ENCODE assay signal across 40 cellular contexts in genomic region chr1:217224201-217224600, GRCh38.
"Had no signal": no experiment of that assay in that cellular context is flagged by ENCODE, and none has a peak within 500 bp of the region (broad histone marks: within the 10 kb centered on the region; RNA-seq: fewer than 3 reads in every experiment).

No MANE protein-coding gene starts in this region.

- H3K36me3 ChIP-seq: adrenal gland, ascending aorta, brain microvascular endothelial cell, breast epithelium, cardiac muscle cell had no signal

- H3K4me3 ChIP-seq: adrenal gland, ascending aorta, body of pancreas, breast epithelium, cardiac muscle cell had no signal

- H3K27ac ChIP-seq: adrenal gland, ascending aorta, body of pancreas, brain microvascular endothelial cell, breast epithelium, cardiac muscle cell had no signal

- H3K4me1 Mint-ChIP-seq: activated naive CD4-positive, alpha-beta T cell treated with anti-CD3 and anti-CD28 coated beads, Interleukin-2, amount 10 ng/mL, durations not matched to agents 7 days and 5 days; activated naive CD4-positive, alpha-beta T cell treated with anti-CD3 and anti-CD28 coated beads, Interleukin-2, amount 50 U/mL, for 24 hours; activated naive CD8-positive, alpha-beta T cell treated with anti-CD3 and anti-CD28 coated beads for 36 hours; activated naive CD8-positive, alpha-beta T cell treated with anti-CD3 and anti-CD28 coated beads, Interleukin-2, amount 10 ng/mL, durations not matched to agents 7 days and 5 days; activated naive CD8-positive, alpha-beta T cell treated with anti-CD3 and anti-CD28 coated beads, Interleukin-2, amount 50 U/mL, for 24 hours; activated T-helper 17 cell treated with anti-CD3 and anti-CD28 coated beads, Interleukin-2, amount 50 U/mL, for 72 hours; brain; central memory CD8-positive, alpha-beta T cell had no signal

- H3K27me3 Mint-ChIP-seq: activated naive CD4-positive, alpha-beta T cell treated with anti-CD3 and anti-CD28 coated beads, Interleukin-2, amount 10 ng/mL, durations not matched to agents 7 days and 5 days; activated naive CD4-positive, alpha-beta T cell treated with anti-CD3 and anti-CD28 coated beads, Interleukin-2, amount 50 U/mL, for 24 hours; activated naive CD8-positive, alpha-beta T cell; activated naive CD8-positive, alpha-beta T cell treated with anti-CD3 and anti-CD28 coated beads for 36 hours; activated naive CD8-positive, alpha-beta T cell treated with anti-CD3 and anti-CD28 coated beads, Interleukin-2, amount 10 ng/mL, durations not matched to agents 7 days and 5 days; activated naive CD8-positive, alpha-beta T cell treated with anti-CD3 and anti-CD28 coated beads, Interleukin-2, amount 50 U/mL, for 24 hours; activated T-cell treated with anti-CD3 and anti-CD28 coated beads, Interleukin-2, amount 50 U/mL, for 24 hours; activated T-helper 17 cell treated with anti-CD3 and anti-CD28 coated beads, Interleukin-2, amount 50 U/mL, for 72 hours; central memory CD8-positive, alpha-beta T cell had no signal

- H3K4me1 ChIP-seq: adrenal gland, ascending aorta, body of pancreas, breast epithelium had no signal

- H3K9me3 Mint-ChIP-seq: activated naive CD4-positive, alpha-beta T cell treated with anti-CD3 and anti-CD28 coated beads for 36 hours; activated naive CD8-positive, alpha-beta T cell treated with anti-CD3 and anti-CD28 coated beads for 36 hours; activated naive CD8-positive, alpha-beta T cell treated with anti-CD3 and anti-CD28 coated beads, Interleukin-2, amount 10 ng/mL, durations not matched to agents 7 days and 5 days; activated naive CD8-positive, alpha-beta T cell treated with anti-CD3 and anti-CD28 coated beads, Interleukin-2, amount 50 U/mL, for 24 hours; activated T-helper 1 cell treated with anti-CD3 and anti-CD28 coated beads, Interleukin-12 subunit alpha, Interleukin-12 subunit beta, Interleukin-2, Interleukin-4 antibody, amounts not matched to agents 30 ng/mL and 10 ng/mL and 1 ng/mL, durations not matched to agents 14 hours and 24 hours and 36 hours; brain had no signal

- H3K27me3 ChIP-seq: adrenal gland, ascending aorta, body of pancreas, brain microvascular endothelial cell, breast epithelium, cardiac muscle cell had no signal

- H3K36me3 Mint-ChIP-seq: activated naive CD4-positive, alpha-beta T cell treated with anti-CD3 and anti-CD28 coated beads, Interleukin-2, amount 10 ng/mL, durations not matched to agents 7 days and 5 days; activated naive CD4-positive, alpha-beta T cell treated with anti-CD3 and anti-CD28 coated beads, Interleukin-2, amount 50 U/mL, for 24 hours; activated naive CD4-positive, alpha-beta T cell treated with anti-CD3 and anti-CD28 coated beads, Interleukin-2, amount 50 U/mL, for 72 hours; activated naive CD8-positive, alpha-beta T cell; activated naive CD8-positive, alpha-beta T cell treated with anti-CD3 and anti-CD28 coated beads for 36 hours; activated naive CD8-positive, alpha-beta T cell treated with anti-CD3 and anti-CD28 coated beads, Interleukin-2, amount 10 ng/mL, durations not matched to agents 7 days and 5 days; brain had no signal

- ATAC-seq: activated naive CD4-positive, alpha-beta T cell treated with anti-CD3 and anti-CD28 coated beads, Interleukin-2, amount 50 U/mL, for 72 hours; activated naive CD8-positive, alpha-beta T cell treated with anti-CD3 and anti-CD28 coated beads, Interleukin-2, amount 50 U/mL, for 24 hours; activated T-cell treated with anti-CD3 and anti-CD28 coated beads, Interleukin-2, amount 50 U/mL, for 4 hours; activated T-cell treated with anti-CD3 and anti-CD28 coated beads, Interleukin-2, amount 50 U/mL, for 72 hours; activated T-helper 17 cell treated with anti-CD3 and anti-CD28 coated beads, Interleukin-2, amount 50 U/mL, for 72 hours; body of pancreas had no signal

- H3K9me3 ChIP-seq: adrenal gland, ascending aorta, body of pancreas, breast epithelium had no signal

- H3K4me3 Mint-ChIP-seq: activated naive CD4-positive, alpha-beta T cell treated with anti-CD3 and anti-CD28 coated beads for 36 hours; activated naive CD4-positive, alpha-beta T cell treated with anti-CD3 and anti-CD28 coated beads, Interleukin-2, amount 10 ng/mL, durations not matched to agents 7 days and 5 days; activated naive CD4-positive, alpha-beta T cell treated with anti-CD3 and anti-CD28 coated beads, Interleukin-2, amount 50 U/mL, for 24 hours; activated naive CD8-positive, alpha-beta T cell; activated naive CD8-positive, alpha-beta T cell treated with anti-CD3 and anti-CD28 coated beads for 36 hours; activated naive CD8-positive, alpha-beta T cell treated with anti-CD3 and anti-CD28 coated beads, Interleukin-2, amount 10 ng/mL, durations not matched to agents 7 days and 5 days; activated naive CD8-positive, alpha-beta T cell treated with anti-CD3 and anti-CD28 coated beads, Interleukin-2, amount 50 U/mL, for 24 hours; activated T-cell treated with anti-CD3 and anti-CD28 coated beads, Interleukin-2, amount 50 U/mL, for 24 hours; activated T-cell treated with anti-CD3 and anti-CD28 coated beads, Interleukin-2, amount 50 U/mL, for 4 hours; activated T-cell treated with anti-CD3 and anti-CD28 coated beads, Interleukin-2, amount 50 U/mL, for 72 hours; activated T-helper 1 cell treated with anti-CD3 and anti-CD28 coated beads, Interleukin-12 subunit alpha, Interleukin-12 subunit beta, Interleukin-2, Interleukin-4 antibody, amounts not matched to agents 30 ng/mL and 10 ng/mL and 1 ng/mL, durations not matched to agents 14 hours and 24 hours and 36 hours; activated T-helper 17 cell treated with anti-CD3 and anti-CD28 coated beads, Interleukin-2, amount 50 U/mL, for 72 hours; brain; central memory CD8-positive, alpha-beta T cell had no signal

- H3K27ac Mint-ChIP-seq: activated naive CD4-positive, alpha-beta T cell treated with anti-CD3 and anti-CD28 coated beads for 36 hours; activated naive CD4-positive, alpha-beta T cell treated with anti-CD3 and anti-CD28 coated beads, Interleukin-2, amount 10 ng/mL, durations not matched to agents 7 days and 5 days; activated naive CD4-positive, alpha-beta T cell treated with anti-CD3 and anti-CD28 coated beads, Interleukin-2, amount 50 U/mL, for 24 hours; activated naive CD4-positive, alpha-beta T cell treated with anti-CD3 and anti-CD28 coated beads, Interleukin-2, amount 50 U/mL, for 72 hours; activated naive CD8-positive, alpha-beta T cell; activated naive CD8-positive, alpha-beta T cell treated with anti-CD3 and anti-CD28 coated beads for 36 hours; activated naive CD8-positive, alpha-beta T cell treated with anti-CD3 and anti-CD28 coated beads, Interleukin-2, amount 10 ng/mL, durations not matched to agents 7 days and 5 days; activated naive CD8-positive, alpha-beta T cell treated with anti-CD3 and anti-CD28 coated beads, Interleukin-2, amount 50 U/mL, for 24 hours; activated T-cell treated with anti-CD3 and anti-CD28 coated beads, Interleukin-2, amount 50 U/mL, for 24 hours; activated T-cell treated with anti-CD3 and anti-CD28 coated beads, Interleukin-2, amount 50 U/mL, for 72 hours; activated T-helper 1 cell treated with anti-CD3 and anti-CD28 coated beads, Interleukin-12 subunit alpha, Interleukin-12 subunit beta, Interleukin-2, Interleukin-4 antibody, amounts not matched to agents 30 ng/mL and 10 ng/mL and 1 ng/mL, durations not matched to agents 14 hours and 24 hours and 36 hours; activated T-helper 17 cell treated with anti-CD3 and anti-CD28 coated beads, Interleukin-2, amount 50 U/mL, for 72 hours; activated T-helper 2 cell treated with anti-CD3 and anti-CD28 coated beads, Interferon-gamma antibody, Interleukin-2, Interleukin-4, amounts not matched to agents 10 μg/mL and 5 μg/mL and 100 μg/mL, durations not matched to agents 14 hours and 24 hours and 36 hours; brain had no signal

- FAIRE-seq: astrocyte, bronchial epithelial cell had no signal

- DNase-seq: activated effector memory CD4-positive, alpha-beta T cell treated with anti-CD3 and anti-CD28 coated beads, Interleukin-2, amount 50 U/mL, for 16 hours; activated effector memory CD4-positive, alpha-beta T cell treated with Interleukin-2 at 50 U/mL for 16 hours; activated gamma-delta T cell; activated gamma-delta T cell treated with Interleukin-2 at 50 U/mL for 16 hours; activated naive CD4-positive, alpha-beta T cell; activated naive CD4-positive, alpha-beta T cell treated with anti-CD3 and anti-CD28 coated beads for 36 hours; activated naive CD4-positive, alpha-beta T cell treated with anti-CD3 and anti-CD28 coated beads, Interleukin-2, amount 10 ng/mL, durations not matched to agents 7 days and 5 days; activated naive CD4-positive, alpha-beta T cell treated with anti-CD3 and anti-CD28 coated beads, Interleukin-2, amount 50 U/mL, for 16 hours; activated naive CD4-positive, alpha-beta T cell treated with Interleukin-2 at 50 U/mL for 16 hours; activated naive CD8-positive, alpha-beta T cell treated with anti-CD3 and anti-CD28 coated beads for 36 hours; activated naive CD8-positive, alpha-beta T cell treated with anti-CD3 and anti-CD28 coated beads, Interleukin-2, amount 10 ng/mL, durations not matched to agents 7 days and 5 days; activated naive CD8-positive, alpha-beta T cell treated with anti-CD3 and anti-CD28 coated beads, Interleukin-2, amount 50 U/mL, for 24 hours; activated T-cell treated with anti-CD3 and anti-CD28 coated beads, Interleukin-2, amount 50 U/mL, for 1 hour; activated T-cell treated with anti-CD3 and anti-CD28 coated beads, Interleukin-2, amount 50 U/mL, for 24 hours; activated T-cell treated with anti-CD3 and anti-CD28 coated beads, Interleukin-2, amount 50 U/mL, for 4 hours; activated T-cell treated with anti-CD3 and anti-CD28 coated beads, Interleukin-2, amount 50 U/mL, for 48 hours; activated T-cell treated with anti-CD3 and anti-CD28 coated beads, Interleukin-2, amount 50 U/mL, for 72 hours; adrenal gland; amniotic stem cell; amygdala; anterior cingulate cortex; aorta; body of pancreas; brain microvascular endothelial cell; caudate nucleus; central memory CD4-positive, alpha-beta T cell; cerebellar nuclear complex had no signal
